ENCODE assay signal across 11 cellular contexts in the genomic region with DNA sequence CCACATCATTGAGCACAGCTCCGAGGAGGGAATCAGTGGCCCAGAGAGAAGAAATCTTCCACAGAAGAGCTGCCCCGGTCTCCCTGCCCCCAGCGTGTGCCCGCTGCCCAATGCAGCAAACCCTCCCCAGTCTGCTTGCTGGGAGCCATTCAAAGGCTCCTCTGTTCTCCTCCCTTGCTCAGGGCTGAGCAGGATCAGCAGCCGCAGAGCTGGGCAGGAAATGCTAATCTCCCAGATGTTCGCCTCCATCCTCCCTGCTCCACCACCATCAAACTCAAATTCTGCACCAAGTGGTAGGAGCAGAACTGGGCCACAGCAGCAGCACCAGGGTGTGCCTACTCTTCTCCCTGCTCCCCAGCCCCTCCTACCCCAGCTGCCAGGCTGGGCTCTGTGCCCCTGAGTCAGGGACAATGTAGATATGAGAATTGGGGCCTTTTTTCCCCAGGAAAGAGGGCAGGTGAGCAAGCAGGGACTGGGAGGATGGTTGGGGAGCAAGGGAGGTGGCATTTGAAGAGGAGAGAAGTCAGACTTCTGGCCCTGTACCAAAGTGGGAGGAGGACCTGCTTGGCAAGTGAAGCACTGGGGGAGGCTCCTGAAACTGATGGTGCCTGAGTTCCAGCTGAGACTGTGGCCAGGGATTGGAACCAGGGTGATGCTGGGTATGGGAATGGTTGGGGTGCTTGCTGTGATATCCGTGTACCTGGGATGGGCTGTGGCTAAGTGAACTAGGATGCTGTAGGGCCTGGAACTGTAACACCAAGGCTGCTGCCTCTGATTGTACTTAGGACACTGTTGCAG. TPM values are rescaled to one million over a fixed set of nuclear protein-coding genes. Genes with fewer than 3 reads are reported as not detected.
DNase-seq lines count a peak whose midpoint lies in the region; ATAC-seq and TF ChIP-seq lines count a peak whose summit lies in the region.
"Had no signal": no experiment of that assay in that cellular context is flagged by ENCODE, and none has a peak within 500 bp of the region (broad histone marks: within the 10 kb centered on the region; RNA-seq: fewer than 3 reads in every experiment).

No MANE protein-coding gene starts in this region.

- peak overlapping the region; percentile 72 for H3K4me2 ChIP-seq in BLaER1
- H3K4me2 ChIP-seq in mesendoderm (ENCODE audit: low read length), result no peak overlapping the region

- DNase-seq in Kasumi-1 (lab: John Stamatoyannopoulos, UW), result peak; percentile 25 to 35
- DNase-seq in effector memory CD8-positive, alpha-beta T cell, result no peak
- DNase-seq in NCI-H748 treated with DMSO at 0.1 percent for 48 hours (lab: John Stamatoyannopoulos, UW), result no peak
- no peak for DNase-seq in mucosa of gallbladder (ENCODE audit: low spot score)
- DNase-seq in ureter (ENCODE audit: low spot score), result no peak
- DNase-seq in mesendoderm, result no peak
- DNase-seq: activated CD8-positive, alpha-beta memory T cell treated with anti-CD3 and anti-CD28 coated beads, Interleukin-2, amount 50 U/mL, for 4 hours; HCEC 1CT had no signal

- H3K27ac ChIP-seq in BLaER1 (no peak overlapping the region), mesendoderm (ENCODE audit: low read depth, low read length) (no peak overlapping the region)
- H3K27ac ChIP-seq: C4-2B had no signal

- no peak overlapping the region for H4K8ac ChIP-seq in mesendoderm (ENCODE audit: low read depth, low read length)

- H4K5ac ChIP-seq in mesendoderm (ENCODE audit: low read length), result no peak overlapping the region

- H3K4me1 ChIP-seq in BLaER1, result peaks cover 62% of the 10 kb centered on the region
- peaks cover 20% of the 10 kb centered on the region for H3K4me1 ChIP-seq in mesendoderm (ENCODE audit: control insufficient read depth, low read depth, low read length)

- no peaks in the 10 kb centered on the region for H3K36me3 Mint-ChIP-seq in effector memory CD8-positive, alpha-beta T cell (ENCODE audit: insufficient read depth)
- no peaks in the 10 kb centered on the region for H3K36me3 Mint-ChIP-seq in nephron (ENCODE audit: low read depth)

- peaks cover 27 to 28% of the 10 kb centered on the region in 2 donors for H3K4me1 Mint-ChIP-seq in effector memory CD8-positive, alpha-beta T cell (ENCODE audit: low read depth in 2 of 2)
- H3K4me1 Mint-ChIP-seq in nephron, result peaks cover 20% of the 10 kb centered on the region

- no peak overlapping the region for H3K18ac ChIP-seq in mesendoderm (ENCODE audit: low read length)

- no peak overlapping the region for H2BK120ac ChIP-seq in mesendoderm (ENCODE audit: low read depth, low read length)

- H3K79me1 ChIP-seq in mesendoderm (ENCODE audit: low read length), result peaks cover 5% of the 10 kb centered on the region

- H2BK5ac ChIP-seq in mesendoderm (ENCODE audit: low read length), result no peak overlapping the region

- H2BK15ac ChIP-seq in mesendoderm (replicated peaks; ENCODE audit: low read depth), result no peak overlapping the region

- no peak for ATAC-seq in effector memory CD8-positive, alpha-beta T cell (replicated peaks)

- H3K27me3 ChIP-seq in BLaER1 (peaks cover 78% of the 10 kb centered on the region), mesendoderm (ENCODE audit: insufficient read depth, low read length, poor library complexity) (no peaks in the 10 kb centered on the region)

- H3K4me3 ChIP-seq in BLaER1, result no peak overlapping the region
- no peak overlapping the region for H3K4me3 ChIP-seq in mesendoderm (ENCODE audit: low read length)

- H3K4ac ChIP-seq in mesendoderm (ENCODE audit: low read depth, low read length), result no peak overlapping the region

- H3K23ac ChIP-seq in mesendoderm (ENCODE audit: low read length), result no peak overlapping the region

- H3K9ac ChIP-seq in BLaER1 (no peak overlapping the region), mesendoderm (ENCODE audit: low read length) (no peak overlapping the region)

- H3K4me3 Mint-ChIP-seq in effector memory CD8-positive, alpha-beta T cell, result peak overlapping the region in 1 of 2 donors; percentile 74
- H3K4me3 Mint-ChIP-seq in nephron, result peak overlapping the region; percentile 11 to 87 (median 78)

- H2AK5ac ChIP-seq in mesendoderm (ENCODE audit: low read length), result no peak overlapping the region

- H3K36me3 ChIP-seq in BLaER1 (no peaks in the 10 kb centered on the region), mesendoderm (ENCODE audit: control insufficient read depth, insufficient read depth, low read length) (no peaks in the 10 kb centered on the region)

- no peaks in the 10 kb centered on the region for H3K9me3 ChIP-seq in BLaER1

- H3K79me2 ChIP-seq in mesendoderm (ENCODE audit: control insufficient read depth, insufficient read depth, low read length), result peaks cover 12% of the 10 kb centered on the region

- peak overlapping the region; percentile 2 to 42 for H3K27ac Mint-ChIP-seq in effector memory CD8-positive, alpha-beta T cell
- H3K27ac Mint-ChIP-seq in nephron, result no peak overlapping the region

- H4K20me1 ChIP-seq in BLaER1, result peaks cover 46% of the 10 kb centered on the region; the same call in 1 of the 2 replicates

- peaks cover 69 to 93% of the 10 kb centered on the region in 2 donors for H3K27me3 Mint-ChIP-seq in effector memory CD8-positive, alpha-beta T cell
- peaks cover 93% of the 10 kb centered on the region for H3K27me3 Mint-ChIP-seq in nephron (ENCODE audit: low read depth)

- TF ChIP-seq CTCF in nephron (IDR thresholded peaks at IDR 0.05; ENCODE audit: unreplicated experiment in 3 of 3), result no peak

- H3K9me3 Mint-ChIP-seq in effector memory CD8-positive, alpha-beta T cell, result no peaks in the 10 kb centered on the region
- H3K9me3 Mint-ChIP-seq in nephron, result no peaks in the 10 kb centered on the region

- WGBS in mesendoderm (ENCODE audit: extremely low coverage, insufficient coverage, low lambda C conversion rate), result no CpG with 5 or more reads among the region's 7 CpGs

- H3K56ac ChIP-seq in mesendoderm (ENCODE audit: low read length), result no peak overlapping the region

RNA-seq across cellular contexts. Expression of a gene that starts 1.9 kb away (rescaled TPM):
- total RNA-seq in mucosa of gallbladder (90.6 TPM), ureter (127 TPM)
- 11.8 TPM for polyA plus RNA-seq in mesendoderm (2013, experiment 1 of 2)
- 12.2 TPM for polyA plus RNA-seq in mesendoderm (2013, experiment 2 of 2)

RNA-seq across cellular contexts. Expression of a gene that starts 43.5 kb away (rescaled TPM):
- total RNA-seq in mucosa of gallbladder (72.4 TPM), ureter (109 TPM)
- polyA plus RNA-seq in mesendoderm (2013, experiment 1 of 2), result 29.3 TPM
- 30.5 TPM for polyA plus RNA-seq in mesendoderm (2013, experiment 2 of 2)

Comparison
In these comparisons a context has a peak if more than half of its experiments do, and no peak if none do; other contexts are left out.
1. DNase-seq: peak in Kasumi-1 (2 of 2); none in effector memory CD8-positive, alpha-beta T cell (0 of 3), NCI-H748 treated with DMSO at 0.1 percent for 48 hours (single experiment), mucosa of gallbladder (single experiment), ureter (single experiment) and mesendoderm (single experiment).
2. H3K27ac Mint-ChIP-seq: peak in effector memory CD8-positive, alpha-beta T cell (2 of 2); none in nephron (0 of 3).